In genomic region chr15:27025411-27026051, GRCh38 we compare ENCODE assay signal across 20 cellular contexts. TPM values are rescaled to one million over a fixed set of nuclear protein-coding genes. Genes with fewer than 3 reads are reported as not detected.
"Had no signal": no experiment of that assay in that cellular context is flagged by ENCODE, and none has a peak within 500 bp of the region (broad histone marks: within the 10 kb centered on the region; RNA-seq: fewer than 3 reads in every experiment).

No MANE protein-coding gene starts in this region.

- H3K4me1 Mint-ChIP-seq: activated naive CD8-positive, alpha-beta T cell treated with anti-CD3 and anti-CD28 coated beads, Interleukin-2, amount 10 ng/mL, durations not matched to agents 7 days and 5 days; immature natural killer cell had no signal

- H3K27me3 Mint-ChIP-seq: activated naive CD8-positive, alpha-beta T cell treated with anti-CD3 and anti-CD28 coated beads, Interleukin-2, amount 10 ng/mL, durations not matched to agents 7 days and 5 days had no signal

- H3K9me3 Mint-ChIP-seq: activated naive CD8-positive, alpha-beta T cell treated with anti-CD3 and anti-CD28 coated beads, Interleukin-2, amount 10 ng/mL, durations not matched to agents 7 days and 5 days; nephron progenitor cell had no signal

- H3K9me3 ChIP-seq: breast epithelium, heart right ventricle, ovary, sigmoid colon, spleen had no signal

- H3K36me3 Mint-ChIP-seq: activated naive CD8-positive, alpha-beta T cell treated with anti-CD3 and anti-CD28 coated beads, Interleukin-2, amount 10 ng/mL, durations not matched to agents 7 days and 5 days; immature natural killer cell had no signal

- H3K4me3 ChIP-seq: breast epithelium, heart right ventricle, ovary, sigmoid colon, spleen had no signal

- H3K27ac Mint-ChIP-seq: activated naive CD8-positive, alpha-beta T cell treated with anti-CD3 and anti-CD28 coated beads, Interleukin-2, amount 10 ng/mL, durations not matched to agents 7 days and 5 days; immature natural killer cell; nephron progenitor cell had no signal

- H3K4me1 ChIP-seq: breast epithelium, heart right ventricle had no signal

- H3K36me3 ChIP-seq: breast epithelium, heart right ventricle, ovary, sigmoid colon, spleen had no signal

- H3K27ac ChIP-seq: breast epithelium, heart right ventricle, ovary, sigmoid colon had no signal

- H3K4me3 Mint-ChIP-seq: activated naive CD8-positive, alpha-beta T cell treated with anti-CD3 and anti-CD28 coated beads, Interleukin-2, amount 10 ng/mL, durations not matched to agents 7 days and 5 days; immature natural killer cell; nephron progenitor cell had no signal

- DNase-seq: activated CD4-positive, alpha-beta T cell treated with anti-CD3 and anti-CD28 coated beads, Interleukin-2, amount 50 U/mL, for 48 hours; activated naive CD8-positive, alpha-beta T cell treated with anti-CD3 and anti-CD28 coated beads, Interleukin-2, amount 10 ng/mL, durations not matched to agents 7 days and 5 days; activated T-cell treated with anti-CD3 and anti-CD28 coated beads for 4 hours; cerebellar nuclear complex; cortex of kidney; heart right ventricle; immature natural killer cell; left ventricle myocardium superior; nephron progenitor cell; ovary; sigmoid colon; spleen; stimulated activated naive CD4-positive, alpha-beta T cell; SW 1271; T-helper 2 cell had no signal

- H3K27me3 ChIP-seq: breast epithelium, ovary, sigmoid colon, spleen had no signal

RNA-seq across cellular contexts. Expression of gene GABRG3, which starts 54.5 kb away (rescaled TPM):
- total RNA-seq: activated naive CD8-positive, alpha-beta T cell treated with anti-CD3 and anti-CD28 coated beads, Interleukin-2, amount 10 ng/mL, durations not matched to agents 7 days and 5 days; esophagus mucosa; heart right ventricle; left ventricle myocardium superior; myocyte; pulmonary artery endothelial cell had no signal
- polyA plus RNA-seq: heart right ventricle, immature natural killer cell, urinary bladder had no signal
